8 cellular contexts compared by ENCODE assay signal in the genomic region with DNA sequence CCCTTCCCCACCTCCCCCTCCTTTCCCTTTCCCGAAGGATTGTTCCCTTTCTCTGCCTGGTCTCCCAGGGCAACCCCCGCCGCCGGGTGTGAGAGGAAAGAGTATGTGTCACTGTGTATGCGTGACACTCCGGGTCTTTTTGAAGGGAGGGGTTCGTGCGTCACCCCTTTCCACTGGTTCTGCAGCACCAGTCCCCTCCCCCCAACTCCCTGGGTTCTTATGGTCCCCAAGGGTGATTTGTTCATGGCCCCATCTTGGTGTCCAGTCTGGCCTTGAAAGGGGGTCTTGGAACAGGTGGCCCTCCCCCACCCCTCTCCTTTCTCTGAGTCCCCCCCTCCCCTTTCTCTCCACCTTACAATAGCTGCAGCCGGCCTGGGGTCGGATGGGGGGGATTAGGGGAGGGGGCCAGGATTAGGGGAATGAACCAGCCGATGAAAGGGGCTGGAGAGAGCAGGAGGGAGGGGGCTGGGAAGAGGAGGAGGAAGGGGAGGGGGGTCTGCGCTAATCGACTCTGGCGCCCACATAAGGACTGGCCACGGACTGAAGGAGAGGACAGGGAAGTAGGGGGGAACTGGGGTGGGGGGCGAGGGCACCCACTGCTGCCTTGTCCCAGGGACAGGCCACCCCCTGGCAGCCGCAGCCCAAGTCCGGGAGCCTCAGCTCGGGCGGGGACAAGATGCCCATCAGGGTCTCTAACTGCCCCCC. TPM values are rescaled to one million over a fixed set of nuclear protein-coding genes. Genes with fewer than 3 reads are reported as not detected.
DNase-seq lines count a peak whose midpoint lies in the region; ATAC-seq and TF ChIP-seq lines count a peak whose summit lies in the region.

No MANE protein-coding gene starts in this region.

- H3K36me3 ChIP-seq in CD4-positive, alpha-beta memory T cell (ENCODE audit: insufficient read depth, low read length): peaks cover 18% of the 10 kb centered on the region
- peaks cover 64% of the 10 kb centered on the region for H3K36me3 ChIP-seq in MG63
- H3K36me3 ChIP-seq in effector memory CD4-positive, alpha-beta T cell (ENCODE audit: control insufficient read depth, insufficient read depth, low read length): peaks cover 18% of the 10 kb centered on the region
- peaks cover 12% of the 10 kb centered on the region for H3K36me3 ChIP-seq in neural cell (ENCODE audit: insufficient read depth, low read length)

- H3K27me3 Mint-ChIP-seq in CD4-positive, alpha-beta memory T cell: peaks cover 0 to 1% of the 10 kb centered on the region in 2 donors

- no peak overlapping the region for H3K4me3 ChIP-seq in CD4-positive, alpha-beta memory T cell (ENCODE audit: low read length in 2 of 2)
- peak overlapping the region; percentile 98 for H3K4me3 ChIP-seq in MG63
- peak overlapping the region; percentile 93 for H3K4me3 ChIP-seq in effector memory CD4-positive, alpha-beta T cell (ENCODE audit: insufficient read depth, low read depth, low read length, poor library complexity, severe bottlenecking)
- H3K4me3 ChIP-seq in neural cell (ENCODE audit: low read length): peak overlapping the region; percentile 94

- no peaks in the 10 kb centered on the region for H3K9me2 ChIP-seq in neural cell (ENCODE audit: insufficient read depth, low read length)

- peak overlapping the region; percentile 98 for H3K4me2 ChIP-seq in neural cell (ENCODE audit: low read length)

- H3K4me3 Mint-ChIP-seq in CD4-positive, alpha-beta memory T cell: peak overlapping the region in 6 of 8 donors; percentile 66 to 96 (median 90)

- intact Hi-C loops in CD4-positive, alpha-beta memory T cell (cut with micrococcal nuclease): loop anchor here (5.0 to 10.0 kb wide), 5 partner anchors 312 to 1542 kb away; a partner anchor contains a TSS

- no peaks in the 10 kb centered on the region for H3F3A ChIP-seq in neural cell (ENCODE audit: insufficient read depth, low read length, poor library complexity, severe bottlenecking)

- peak overlapping the region; percentile 99 for H3K9ac ChIP-seq in neural cell (ENCODE audit: low read length)

- no peaks in the 10 kb centered on the region for H3K9me3 Mint-ChIP-seq in CD4-positive, alpha-beta memory T cell

- H3K27me3 ChIP-seq in CD4-positive, alpha-beta memory T cell (ENCODE audit: insufficient read depth, low read length): no peaks in the 10 kb centered on the region
- H3K27me3 ChIP-seq in MG63 (no peaks in the 10 kb centered on the region), neural cell (ENCODE audit: insufficient read depth, low read depth, low read length) (no peaks in the 10 kb centered on the region)
- H3K27me3 ChIP-seq in effector memory CD4-positive, alpha-beta T cell (replicated peaks; ENCODE audit: control insufficient read depth, insufficient read depth, low read length, poor library complexity, severe bottlenecking): no peaks in the 10 kb centered on the region

- TF ChIP-seq CTCF in neural cell (IDR thresholded peaks at IDR 0.05; ENCODE audit: poor library complexity, severe bottlenecking): no peak

- TF ChIP-seq RAD21 in neural cell (conservative IDR thresholded peaks at IDR 0.05): no peak

- H3K36me3 Mint-ChIP-seq in CD4-positive, alpha-beta memory T cell: peaks cover 35 to 58% of the 10 kb centered on the region in 2 donors

- H2AFZ ChIP-seq in neural cell (ENCODE audit: low read depth, low read length): no peak overlapping the region

- no peak for TF ChIP-seq EP300 in neural cell (conservative IDR thresholded peaks at IDR 0.05; ENCODE audit: poor library complexity, severe bottlenecking)

- peaks cover 26 to 61% (median 44%) of the 10 kb centered on the region in 4 donors for H3K4me1 Mint-ChIP-seq in CD4-positive, alpha-beta memory T cell

- H3K9me3 ChIP-seq in CD4-positive, alpha-beta memory T cell (ENCODE audit: control insufficient read depth in 1 of 2, low read length in 2 of 2): no peaks in the 10 kb centered on the region
- H3K9me3 ChIP-seq in MG63 (no peaks in the 10 kb centered on the region), neural cell (ENCODE audit: low read length) (no peaks in the 10 kb centered on the region)
- H3K9me3 ChIP-seq in effector memory CD4-positive, alpha-beta T cell (ENCODE audit: control insufficient read depth, low read length): no peaks in the 10 kb centered on the region

- POLR2A ChIA-PET in CD4-positive, alpha-beta memory T cell (lab: Charles Lee; ENCODE audit: partially characterized antibody): interaction anchor here (0.6 to 3.0 kb wide), 3 partner anchors 42 to 93 kb away, joined by 3 to 51 read pairs (median 21); a partner anchor contains a TSS

- peaks cover 42% of the 10 kb centered on the region for H3K4me1 ChIP-seq in CD4-positive, alpha-beta memory T cell (ENCODE audit: insufficient read depth, low read length)
- peaks cover 28% of the 10 kb centered on the region for H3K4me1 ChIP-seq in effector memory CD4-positive, alpha-beta T cell (ENCODE audit: control insufficient read depth, insufficient read depth, low read length, poor library complexity, severe bottlenecking)

- no peak overlapping the region for H3K27ac ChIP-seq in CD4-positive, alpha-beta memory T cell (ENCODE audit: low read depth, low read length)
- H3K27ac ChIP-seq in effector memory CD4-positive, alpha-beta T cell (ENCODE audit: insufficient read depth, low read length, poor library complexity, severe bottlenecking): no peak overlapping the region
- peak overlapping the region; percentile 96 for H3K27ac ChIP-seq in neural cell (ENCODE audit: low read length)

- DNase-seq in CD4-positive, alpha-beta memory T cell: no peak
- peak; percentile 78 for DNase-seq in MG63
- DNase-seq in effector memory CD4-positive, alpha-beta T cell: no peak
- no peak for DNase-seq in OCI-M2 (lab: John Stamatoyannopoulos, UW; ENCODE audit: unreplicated experiment)
- DNase-seq in NCI-H1436 treated with DMSO at 0.1 percent for 48 hours (lab: John Stamatoyannopoulos, UW): no peak
- no peak for DNase-seq in stimulated activated naive CD4-positive, alpha-beta T cell treated with Interleukin-2 at 50 U/mL for 16 hours (lab: John Stamatoyannopoulos, UW)

- peak overlapping the region in 3 of 7 donors; percentile 48 to 90 (median 89) for H3K27ac Mint-ChIP-seq in CD4-positive, alpha-beta memory T cell

- no peak for ATAC-seq in HG03097 (IDR thresholded peaks at IDR 0.05; ENCODE audit: low FRiP score, unreplicated experiment)

- peaks cover 33% of the 10 kb centered on the region for H3K79me2 ChIP-seq in neural cell (replicated peaks; ENCODE audit: insufficient read depth, low read length)

- no peaks in the 10 kb centered on the region for H4K20me1 ChIP-seq in neural cell (ENCODE audit: insufficient read depth)

- CTCF ChIA-PET in CD4-positive, alpha-beta memory T cell (lab: Charles Lee; ENCODE audit: partially characterized antibody): interaction anchor here (2.3 kb wide), 1 partner anchor 9 kb away, joined by 10 read pairs; no protein-coding TSS in a partner anchor

TF ChIP-seq in neural cell, 6 proteins besides CTCF, POLR2A, EP300 and RAD21 (continues in another document):
- TF ChIP-seq SMC3 (conservative IDR thresholded peaks at IDR 0.05; ENCODE audit: poor library complexity): no peak
- TF ChIP-seq MXI1 (conservative IDR thresholded peaks at IDR 0.05; ENCODE audit: poor library complexity, severe bottlenecking): no peak
- TF ChIP-seq EZH2 (IDR thresholded peaks at IDR 0.05; ENCODE audit: borderline replicate concordance, insufficient read depth, low read length, poor library complexity, severe bottlenecking): no peak

RNA-seq across cellular contexts. Expression of a gene that starts 1.3 kb away (rescaled TPM):
- total RNA-seq in CD4-positive, alpha-beta memory T cell: 10 to 100 TPM; 36.8 to 38.4 TPM
- 1 to 10 TPM; 3.4 to 7.8 TPM for polyA plus RNA-seq in CD4-positive, alpha-beta memory T cell
- 77.7 and 171 TPM in 2 replicates for total RNA-seq in MG63 (2014; rRNA removed; shearing (Covaris generic); ENCODE audit: low replicate concordance)
- 107 and 121 TPM in 2 replicates for polyA plus RNA-seq in neural cell
- 35.7 and 36.8 TPM in 2 replicates for polyA minus RNA-seq in neural cell

RNA-seq across cellular contexts. Expression of a gene that starts 2.6 kb away (rescaled TPM):
- 10 to 100 TPM; 20.2 to 22.3 TPM for total RNA-seq in CD4-positive, alpha-beta memory T cell
- polyA plus RNA-seq in CD4-positive, alpha-beta memory T cell: 10 to 100 TPM; 57.4 to 77.3 TPM
- not detected in 2 replicates for total RNA-seq in MG63 (2014; rRNA removed; shearing (Covaris generic); ENCODE audit: low replicate concordance)
- 7.3 and 10.3 TPM in 2 replicates for polyA plus RNA-seq in neural cell
- 2.2 and 3.4 TPM in 2 replicates for polyA minus RNA-seq in neural cell

RNA-seq across cellular contexts. Expression of a gene that starts 6.3 kb away (rescaled TPM):
- 10 to 100 TPM; 40.8 to 40.9 TPM for total RNA-seq in CD4-positive, alpha-beta memory T cell
- 10 to 100 TPM; 22.9 to 23.1 TPM for polyA plus RNA-seq in CD4-positive, alpha-beta memory T cell
- 397 and 459 TPM in 2 replicates for total RNA-seq in MG63 (2014; rRNA removed; shearing (Covaris generic); ENCODE audit: low replicate concordance)
- polyA plus RNA-seq in neural cell: 99.8 and 120 TPM in 2 replicates
- 54.2 and 63.1 TPM in 2 replicates for polyA minus RNA-seq in neural cell

RNA-seq across cellular contexts. Expression of a gene that starts 6.6 kb away (rescaled TPM):
- total RNA-seq in CD4-positive, alpha-beta memory T cell: 10 to 100 TPM; 89.2 to 94.3 TPM
- 10 to 100 TPM in 1 of 2 donors, 1 to 10 TPM in 1; 5.6 to 11.5 TPM for polyA plus RNA-seq in CD4-positive, alpha-beta memory T cell
- total RNA-seq in MG63 (2014; rRNA removed; shearing (Covaris generic); ENCODE audit: low replicate concordance): 43.6 and 58.8 TPM in 2 replicates
- polyA plus RNA-seq in neural cell: 60.7 and 71.2 TPM in 2 replicates
- polyA minus RNA-seq in neural cell: 27.0 and 29.8 TPM in 2 replicates

RNA-seq across cellular contexts. Expression of a gene that starts 14.7 kb away (rescaled TPM):
- 1 to 10 TPM; 1.2 to 1.6 TPM for total RNA-seq in CD4-positive, alpha-beta memory T cell
- under 1 TPM; 0.40 to 0.49 TPM for polyA plus RNA-seq in CD4-positive, alpha-beta memory T cell
- 0.99 and 2.6 TPM in 2 replicates for total RNA-seq in MG63 (2014; rRNA removed; shearing (Covaris generic); ENCODE audit: low replicate concordance)
- 9.8 and 20.2 TPM in 2 replicates for polyA plus RNA-seq in neural cell
- polyA minus RNA-seq in neural cell: 2.0 and 2.7 TPM in 2 replicates

Comparison
In these comparisons a context has a peak if more than half of its experiments do, and no peak if none do; other contexts are left out.
1. H3K4me3 ChIP-seq: peak in MG63 (single experiment), effector memory CD4-positive, alpha-beta T cell (single experiment) and neural cell (single experiment); none in CD4-positive, alpha-beta memory T cell (0 of 2).
2. RNA of a gene that starts 2.6 kb away (total RNA-seq): 20.2 to 22.3 TPM in CD4-positive, alpha-beta memory T cell; not detected in MG63; every median in the first group is over 10 times any median in the second.